8 cellular contexts compared by ENCODE assay signal in genomic region chr5:122845253-122846050, GRCh38. TPM values are rescaled to one million over a fixed set of nuclear protein-coding genes. Genes with fewer than 3 reads are reported as not detected.
A peak's percentile ranks its signal among the peaks of the same experiment; 100 is the strongest.
DNase-seq lines count a peak whose midpoint lies in the region; ATAC-seq lines count a peak whose summit lies in the region.

A gene with protein sequence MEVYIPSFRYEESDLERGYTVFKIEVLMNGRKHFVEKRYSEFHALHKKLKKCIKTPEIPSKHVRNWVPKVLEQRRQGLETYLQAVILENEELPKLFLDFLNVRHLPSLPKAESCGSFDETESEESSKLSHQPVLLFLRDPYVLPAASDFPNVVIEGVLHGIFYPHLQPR (plus strand): TSS chr5:122845613. CDS start chr5:122845634, 21 bp downstream.

- no peak within 1 kb of the TSS for H3K27ac Mint-ChIP-seq in activated naive CD4-positive, alpha-beta T cell treated with anti-CD3 and anti-CD28 coated beads, Interleukin-2, amount 50 U/mL, for 24 hours

- peak; percentile 86 for ATAC-seq in GM21529 (IDR thresholded peaks at IDR 0.05; ENCODE audit: unreplicated experiment)

- H3K27me3 Mint-ChIP-seq in activated naive CD4-positive, alpha-beta T cell treated with anti-CD3 and anti-CD28 coated beads, Interleukin-2, amount 50 U/mL, for 24 hours, result peaks cover 2% of the 10 kb centered on the region

- DNase-seq in EH (ENCODE audit: low read depth) (peak; percentile 74), HuH-7.5 (ENCODE audit: low spot score) (peak; percentile 68), SK-N-DZ (ENCODE audit: low spot score) (peak; percentile 72), glomerular visceral epithelial cell (ENCODE audit: extremely low spot score) (peak; percentile 79), occipital lobe (lab: John Stamatoyannopoulos, UW) (peak; percentile 68), superior temporal gyrus (ENCODE audit: extremely low spot score) (peak; percentile 82)

- H3K4me3 Mint-ChIP-seq in activated naive CD4-positive, alpha-beta T cell treated with anti-CD3 and anti-CD28 coated beads, Interleukin-2, amount 50 U/mL, for 24 hours, result peak within 1 kb of the TSS; percentile 90

- H3K4me1 Mint-ChIP-seq in activated naive CD4-positive, alpha-beta T cell treated with anti-CD3 and anti-CD28 coated beads, Interleukin-2, amount 50 U/mL, for 24 hours, result peaks cover 30% of the 10 kb centered on the region

- no peaks in the 10 kb centered on the region for H3K36me3 Mint-ChIP-seq in activated naive CD4-positive, alpha-beta T cell treated with anti-CD3 and anti-CD28 coated beads, Interleukin-2, amount 50 U/mL, for 24 hours

- no peaks in the 10 kb centered on the region for H3K9me3 Mint-ChIP-seq in activated naive CD4-positive, alpha-beta T cell treated with anti-CD3 and anti-CD28 coated beads, Interleukin-2, amount 50 U/mL, for 24 hours

RNA-seq across cellular contexts. Expression of the gene that starts here (rescaled TPM):
- polyA plus RNA-seq in SK-N-DZ (2014; cell fraction: cytosol; rRNA removed), result 11.8 and 15.7 TPM in 2 replicates
- 8.3 and 11.0 TPM in 2 replicates for polyA plus RNA-seq in SK-N-DZ (2014; cell fraction: nucleus; rRNA removed)
- total RNA-seq in occipital lobe, result 9.0 TPM

Comparison
In these comparisons a context has a peak if more than half of its experiments do, and no peak if none do; other contexts are left out.
1. Peak in every context shown above with its lines: DNase-seq and ATAC-seq.